25 cellular contexts compared by ENCODE assay signal in genomic region chr9:115969096-115969495, GRCh38.
A peak's percentile ranks its signal among the peaks of the same experiment; 100 is the strongest.
DNase-seq lines count a peak whose midpoint lies in the region; ATAC-seq, FAIRE-seq and TF ChIP-seq lines count a peak whose summit lies in the region.
"Had no signal": no experiment of that assay in that cellular context is flagged by ENCODE, and none has a peak within 500 bp of the region (broad histone marks: within the 10 kb centered on the region; RNA-seq: fewer than 3 reads in every experiment).

No MANE protein-coding gene starts in this region.

- TF ChIP-seq CTCF in GM12878 (IDR thresholded peaks at IDR 0.05 in 2 of 3, conservative IDR thresholded peaks at IDR 0.05 in 1 of 3; ENCODE audit: control insufficient read depth in 2 of 3, extremely low read depth in 1 of 3, insufficient read depth in 1 of 3, low read depth in 3 of 3, low read length in 3 of 3) = no peak
- TF ChIP-seq CTCF in transverse colon (IDR thresholded peaks at IDR 0.05) = no peak

- TF ChIP-seq EP300 in GM12878 (IDR thresholded peaks at IDR 0.05; ENCODE audit: borderline replicate concordance in 1 of 2, control insufficient read depth in 1 of 2, low read depth in 2 of 2, low read length in 2 of 2) (no peak), transverse colon (IDR thresholded peaks at IDR 0.05; ENCODE audit: low read depth) (no peak)

- H3K27me3 ChIP-seq in GM12878 (replicated peaks in 1 of 2; ENCODE audit: control insufficient read depth in 2 of 2, insufficient read depth in 2 of 2, low read length in 1 of 2) (no peaks in the 10 kb centered on the region), transverse colon (no peaks in the 10 kb centered on the region)
- H3K27me3 ChIP-seq: heart right ventricle, right lobe of liver had no signal

- peak; percentile 65 for DNase-seq in Daoy (ENCODE audit: low read depth)
- DNase-seq in M059J (ENCODE audit: low read depth) = peak; percentile 65
- no peak for DNase-seq in GM12878 (ENCODE audit: low read depth, low spot score)
- peak in 29 of 42 donors; percentile 3 to 80 (median 38) for DNase-seq in head of caudate nucleus
- DNase-seq in transverse colon = no peak
- DNase-seq in NCI-H2196 treated with DMSO at 0.1 percent for 48 hours (lab: John Stamatoyannopoulos, UW; ENCODE audit: unreplicated experiment) = no peak
- DNase-seq in AG08395 (ENCODE audit: low spot score) = no peak
- DNase-seq: activated CD4-positive, alpha-beta T cell treated with anti-CD3 and anti-CD28 coated beads, Interleukin-2, amount 50 U/mL, for 4 hours; activated naive CD4-positive, alpha-beta T cell treated with anti-CD3 and anti-CD28 coated beads, Interleukin-2, amount 10 ng/mL, durations not matched to agents 7 days and 5 days; C1 segment of cervical spinal cord; heart right ventricle; KG1; left ventricle myocardium superior; NCI-H1048; NCI-H1694 treated with DMSO at 0.1 percent for 48 hours; nephron progenitor cell; right lobe of liver; stimulated activated naive CD8-positive, alpha-beta T cell treated with anti-CD3 and anti-CD28 coated beads, Interleukin-15, Interleukin-2, amounts not matched to agents 100 U/mL and 50 U/mL, for 24 hours; T-helper 9 cell had no signal

- BruUV-seq in GM12878 (replicated peaks; lab: Mats Ljungman, UMichigan) = no TSS peak

- no peak overlapping the region for H2AFZ ChIP-seq in GM12878 (ENCODE audit: control insufficient read depth, low read depth, low read length)
- H2AFZ ChIP-seq: parathyroid adenoma had no signal

- H3K27ac ChIP-seq in GM12878 (ENCODE audit: control insufficient read depth, insufficient read depth) (no peak overlapping the region), transverse colon (no peak overlapping the region)
- H3K27ac ChIP-seq: heart right ventricle, parathyroid adenoma, right lobe of liver had no signal

- no peaks in the 10 kb centered on the region for H4K20me1 ChIP-seq in GM12878 (ENCODE audit: control insufficient read depth, insufficient read depth)

- POLR2A ChIA-PET in GM12878 (lab: Charles Lee) = no interaction called here

- H3K79me2 ChIP-seq in GM12878 (ENCODE audit: control insufficient read depth, insufficient read depth, low read length) = no peaks in the 10 kb centered on the region
- H3K79me2 ChIP-seq: parathyroid adenoma had no signal

- H3K4me1 ChIP-seq in GM12878 (ENCODE audit: control insufficient read depth, insufficient read depth, low read length) = no peaks in the 10 kb centered on the region
- no peaks in the 10 kb centered on the region for H3K4me1 ChIP-seq in transverse colon
- H3K4me1 ChIP-seq: heart right ventricle, parathyroid adenoma had no signal

- H3K4me2 ChIP-seq in GM12878 (ENCODE audit: control insufficient read depth, insufficient read depth) = no peak overlapping the region

- H3K9me3 ChIP-seq in GM12878 (replicated peaks; ENCODE audit: control insufficient read depth, insufficient read depth, low read length) = no peaks in the 10 kb centered on the region
- H3K9me3 ChIP-seq in transverse colon = no peaks in the 10 kb centered on the region
- H3K9me3 ChIP-seq: heart right ventricle, right lobe of liver had no signal

- no peak for FAIRE-seq in GM12878 (lab: Jason Lieb, UNC)
- FAIRE-seq: endometrium, GM12891 had no signal

- H3K4me3 ChIP-seq in GM12878 = no peak overlapping the region
- H3K4me3 ChIP-seq in transverse colon = no peak overlapping the region
- H3K4me3 ChIP-seq: heart right ventricle, right lobe of liver had no signal

- TF ChIP-seq RAD21 in GM12878 (IDR thresholded peaks at IDR 0.05; ENCODE audit: insufficient read depth, low read depth, low read length) = no peak

- in situ Hi-C loops in GM12878 (cut with MboI) (no loop called here), transverse colon (cut with MboI; ENCODE audit: low pct_ligation_motif_present in 1 of 4, low pct_unique_long_range_greater_than_20kb in 1 of 4, low sequenced_read_pairs in 3 of 4) (no loop called here)

- no peak overlapping the region for H3K9ac ChIP-seq in GM12878 (ENCODE audit: control insufficient read depth, insufficient read depth, low read length)
- H3K9ac ChIP-seq: parathyroid adenoma had no signal

- CTCF ChIA-PET in GM12878 (lab: Yijun Ruan, JAX) = no interaction called here

- SMC1A ChIA-PET in GM12878 (lab: Charles Lee; ENCODE audit: uncharacterized antibody, unreplicated experiment) = no interaction called here

- 25% methylated on average over 2 of the region's 2 CpGs for WGBS in GM12878 (ENCODE audit: insufficient coverage, insufficient replicate concordance, low lambda C conversion rate, missing lambda C conversion rate)
- WGBS in transverse colon (ENCODE audit: low coverage in 1 of 2), 2 donors = 77 to 100% methylated on average over 1 to 2 of the region's 2 CpGs

- no peak for TF ChIP-seq POLR2A in GM12878 (IDR thresholded peaks at IDR 0.05; ENCODE audit: low read depth, low read length)
- TF ChIP-seq POLR2A in transverse colon (IDR thresholded peaks at IDR 0.05) = no peak

- H3K36me3 ChIP-seq in GM12878 (ENCODE audit: control insufficient read depth in 2 of 2, insufficient read depth in 2 of 2, low read length in 1 of 2) = no peaks in the 10 kb centered on the region
- H3K36me3 ChIP-seq in transverse colon = no peaks in the 10 kb centered on the region
- H3K36me3 ChIP-seq: heart right ventricle, right lobe of liver had no signal

- RAD21 ChIA-PET in GM12878 (lab: Charles Lee; ENCODE audit: unreplicated experiment) = no interaction called here

- ATAC-seq in GM12878 (0 out of 3 replicates have a peak, but pooled peaks have one; percentile 18), HG03354 (IDR thresholded peaks at IDR 0.05; ENCODE audit: poor library complexity, severe bottlenecking, unreplicated experiment) (no peak)
- ATAC-seq: HCT116; heart right ventricle; left ventricle myocardium superior; right lobe of liver; Right ventricle myocardium inferior; stimulated activated naive CD8-positive, alpha-beta T cell treated with anti-CD3 and anti-CD28 coated beads, Interleukin-15, Interleukin-2, amounts not matched to agents 100 U/mL and 50 U/mL, for 24 hours had no signal

- intact Hi-C loops in GM12878 (cut with micrococcal nuclease; ENCODE audit: unreplicated experiment) (no loop called here), head of caudate nucleus (cut with DNase I) (no loop called here), transverse colon (cut with DNase I; ENCODE audit: low total_unique reads) (no loop called here)

TF ChIP-seq in GM12878, 131 proteins besides CTCF, POLR2A, EP300 and RAD21 (continues in another document):
- TF ChIP-seq SREBF1 (IDR thresholded peaks at IDR 0.05; ENCODE audit: low read length) (no peak), HSF1 (IDR thresholded peaks at IDR 0.05; ENCODE audit: low read depth, low read length) (no peak), RBBP5 (conservative IDR thresholded peaks at IDR 0.05) (no peak), ATF3 (IDR thresholded peaks at IDR 0.05; ENCODE audit: borderline replicate concordance, extremely low read depth, low read depth, low read length) (no peak), ZBTB11 (CRISPR knock-in tag; IDR thresholded peaks at IDR 0.05) (no peak), ZNF622 (IDR thresholded peaks at IDR 0.05) (no peak), NR2F1 (conservative IDR thresholded peaks at IDR 0.05) (no peak), GABPA (IDR thresholded peaks at IDR 0.05; ENCODE audit: low read depth) (no peak), CHD1 (IDR thresholded peaks at IDR 0.05; ENCODE audit: low read depth, low read length) (no peak), RCOR1 (conservative IDR thresholded peaks at IDR 0.05; ENCODE audit: low read depth, low read length) (no peak), ZSCAN29 (IDR thresholded peaks at IDR 0.05) (no peak), STAT1 (conservative IDR thresholded peaks at IDR 0.05) (no peak)

Comparison
In these comparisons a context has a peak if more than half of its experiments do, and no peak if none do; other contexts are left out.
1. DNase-seq: peak in Daoy (single experiment), M059J (single experiment) and head of caudate nucleus (29 of 42); none in GM12878 (single experiment), transverse colon (single experiment), NCI-H2196 treated with DMSO at 0.1 percent for 48 hours (single experiment) and AG08395 (single experiment).